Comparison of ENCODE assay signal across 32 cellular contexts in the genomic region with DNA sequence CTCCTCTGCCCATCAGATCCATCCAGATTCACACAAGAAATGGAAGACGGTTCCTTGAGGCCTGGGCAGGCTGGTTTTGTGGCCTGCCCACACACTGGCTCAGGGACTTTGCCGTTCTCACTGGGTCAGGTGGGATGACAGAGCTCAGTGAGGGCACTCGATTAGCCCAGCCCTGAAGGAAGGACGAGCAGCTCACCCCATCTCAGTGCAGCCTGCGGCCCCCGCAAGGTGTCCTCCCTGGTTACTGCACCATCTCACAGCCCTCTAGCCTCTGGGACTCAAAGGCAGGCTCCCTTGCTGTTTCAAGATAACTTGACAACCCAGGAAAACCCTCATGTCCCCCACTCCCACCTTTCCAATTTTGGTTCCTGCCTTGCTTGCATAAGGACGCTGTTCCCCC. TPM values are rescaled to one million over a fixed set of nuclear protein-coding genes. Genes with fewer than 3 reads are reported as not detected.
"Had no signal": no experiment of that assay in that cellular context is flagged by ENCODE, and none has a peak within 500 bp of the region (broad histone marks: within the 10 kb centered on the region; RNA-seq: fewer than 3 reads in every experiment).

No MANE protein-coding gene starts in this region.

- ATAC-seq: activated CD4-positive, CD25-positive, alpha-beta regulatory T cell treated with anti-CD3 and anti-CD28 coated beads, Interleukin-2, amount 50 U/mL, for 24 hours; heart left ventricle; left lung; mucosa of descending colon; psoas muscle had no signal

- H3K4me1 ChIP-seq: parathyroid adenoma had no signal

- H3K36me3 Mint-ChIP-seq: activated CD4-positive, alpha-beta memory T cell treated with anti-CD3 and anti-CD28 coated beads for 36 hours had no signal

- H3K4me3 Mint-ChIP-seq: activated CD4-positive, alpha-beta memory T cell treated with anti-CD3 and anti-CD28 coated beads for 36 hours; activated CD4-positive, alpha-beta T cell treated with anti-CD3 and anti-CD28 coated beads, Interleukin-2, amount 10 ng/mL, durations not matched to agents 24 days and 14 days; activated naive CD4-positive, alpha-beta T cell treated with anti-CD3 and anti-CD28 coated beads for 36 hours; activated naive CD8-positive, alpha-beta T cell treated with anti-CD3 and anti-CD28 coated beads for 36 hours; activated T-helper 1 cell treated with anti-CD3 and anti-CD28 coated beads, Interleukin-12 subunit alpha, Interleukin-12 subunit beta, Interleukin-2, Interleukin-4 antibody, amounts not matched to agents 30 ng/mL and 10 ng/mL and 1 ng/mL, durations not matched to agents 14 hours and 24 hours and 36 hours had no signal

- H3K36me3 ChIP-seq: uterus had no signal

- H3K9me3 ChIP-seq: adrenal gland, body of pancreas, heart left ventricle, left lung, mucosa of descending colon, psoas muscle, testis, uterus had no signal

- H3K27ac Mint-ChIP-seq: activated CD4-positive, alpha-beta memory T cell treated with anti-CD3 and anti-CD28 coated beads for 36 hours; activated CD4-positive, alpha-beta T cell treated with anti-CD3 and anti-CD28 coated beads, Interleukin-2, amount 10 ng/mL, durations not matched to agents 24 days and 14 days; activated naive CD4-positive, alpha-beta T cell treated with anti-CD3 and anti-CD28 coated beads for 36 hours; activated naive CD8-positive, alpha-beta T cell treated with anti-CD3 and anti-CD28 coated beads for 36 hours; activated T-helper 1 cell treated with anti-CD3 and anti-CD28 coated beads, Interleukin-12 subunit alpha, Interleukin-12 subunit beta, Interleukin-2, Interleukin-4 antibody, amounts not matched to agents 30 ng/mL and 10 ng/mL and 1 ng/mL, durations not matched to agents 14 hours and 24 hours and 36 hours had no signal

- H3K4me3 ChIP-seq: adrenal gland, body of pancreas, heart left ventricle, left lung, mucosa of descending colon, uterus had no signal

- H3K9ac ChIP-seq: parathyroid adenoma had no signal

- H3K27me3 ChIP-seq: testis had no signal

- H3K79me2 ChIP-seq: parathyroid adenoma had no signal

- H3K4me1 Mint-ChIP-seq: activated CD4-positive, alpha-beta T cell treated with anti-CD3 and anti-CD28 coated beads, Interleukin-2, amount 10 ng/mL, durations not matched to agents 24 days and 14 days had no signal

- H3K27ac ChIP-seq: adrenal gland, body of pancreas, heart left ventricle, left lung, parathyroid adenoma, psoas muscle, testis, uterus, WERI-Rb-1 had no signal

- H3K9me3 Mint-ChIP-seq: activated CD4-positive, alpha-beta memory T cell treated with anti-CD3 and anti-CD28 coated beads for 36 hours; activated CD4-positive, alpha-beta T cell treated with anti-CD3 and anti-CD28 coated beads, Interleukin-2, amount 10 ng/mL, durations not matched to agents 24 days and 14 days; activated naive CD4-positive, alpha-beta T cell treated with anti-CD3 and anti-CD28 coated beads for 36 hours; activated naive CD8-positive, alpha-beta T cell treated with anti-CD3 and anti-CD28 coated beads for 36 hours; activated T-helper 1 cell treated with anti-CD3 and anti-CD28 coated beads, Interleukin-12 subunit alpha, Interleukin-12 subunit beta, Interleukin-2, Interleukin-4 antibody, amounts not matched to agents 30 ng/mL and 10 ng/mL and 1 ng/mL, durations not matched to agents 14 hours and 24 hours and 36 hours had no signal

- H2AFZ ChIP-seq: parathyroid adenoma had no signal

- FAIRE-seq: colon, endothelial cell of umbilical vein, TTC549 had no signal

- DNase-seq: activated CD4-positive, alpha-beta memory T cell treated with anti-CD3 and anti-CD28 coated beads for 36 hours; activated CD4-positive, alpha-beta T cell treated with anti-CD3 and anti-CD28 coated beads, Interleukin-2, amount 10 ng/mL, durations not matched to agents 24 days and 14 days; activated CD8-positive, alpha-beta memory T cell treated with anti-CD3 and anti-CD28 coated beads, Interleukin-2, amount 50 U/mL, for 4 hours; activated effector memory CD4-positive, alpha-beta T cell treated with anti-CD3 and anti-CD28 coated beads, Interleukin-2, amount 50 U/mL, for 16 hours; activated naive CD4-positive, alpha-beta T cell treated with anti-CD3 and anti-CD28 coated beads for 36 hours; activated naive CD8-positive, alpha-beta T cell treated with anti-CD3 and anti-CD28 coated beads for 36 hours; activated T-cell treated with anti-CD3 and anti-CD28 coated beads, Interleukin-2, amount 50 U/mL, for 1 hour; adrenal gland; body of pancreas; effector memory CD4-positive, alpha-beta T cell; foreskin fibroblast; mucosa of descending colon; nucleus accumbens; stimulated activated naive CD4-positive, alpha-beta T cell; T-helper 1 cell; T-helper 9 cell; testis; trophoblast cell; uterus; WERI-Rb-1 had no signal

RNA-seq across cellular contexts. Expression of gene SLC16A8, which starts 4.2 kb away (rescaled TPM):
- total RNA-seq: activated CD4-positive, alpha-beta T cell treated with anti-CD3 and anti-CD28 coated beads, Interleukin-2, amount 10 ng/mL, durations not matched to agents 24 days and 14 days; activated naive CD4-positive, alpha-beta T cell treated with anti-CD3 and anti-CD28 coated beads for 36 hours; activated naive CD8-positive, alpha-beta T cell treated with anti-CD3 and anti-CD28 coated beads for 36 hours; body of pancreas; endothelial cell of umbilical vein; heart left ventricle; mesenteric fat pad; mucosa of descending colon had no signal
- polyA plus RNA-seq: neural cell had no signal

RNA-seq across cellular contexts. Expression of gene BAIAP2L2, which starts 30.7 kb away (rescaled TPM):
- total RNA-seq: dermis microvascular lymphatic vessel endothelial cell had no signal
